ENCODE assay signal across 20 cellular contexts in the genomic region with DNA sequence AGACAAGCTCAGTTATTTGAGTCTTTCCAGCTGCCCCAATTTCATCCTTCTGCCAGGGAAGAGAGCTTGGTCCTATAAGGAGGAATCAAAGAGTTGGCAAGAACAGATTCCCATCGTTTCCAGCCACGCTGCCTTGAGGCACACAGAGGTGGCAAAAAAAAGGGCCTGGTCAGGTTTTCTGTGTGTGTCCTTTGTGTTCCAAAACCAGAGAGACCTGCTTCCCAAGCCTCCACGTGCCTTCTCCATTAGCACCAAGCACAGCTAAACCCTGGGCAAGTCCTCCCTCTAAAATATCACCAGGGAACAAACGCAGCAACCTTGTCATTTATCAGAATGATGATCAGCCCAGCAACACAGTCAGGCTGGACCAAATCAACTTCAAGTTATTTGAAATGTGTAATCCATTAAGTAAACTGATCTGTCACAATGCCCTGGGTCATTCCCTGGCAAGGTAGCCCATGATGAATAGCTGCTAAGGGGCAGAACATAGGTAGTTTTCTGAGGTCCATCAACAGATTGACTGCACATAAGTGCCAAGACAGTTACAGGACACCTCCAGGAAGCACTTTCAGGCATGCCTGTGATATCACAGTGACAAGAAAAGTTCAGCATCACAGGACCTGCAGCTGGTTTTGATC. TPM values are rescaled to one million over a fixed set of nuclear protein-coding genes. Genes with fewer than 3 reads are reported as not detected.
DNase-seq lines count a peak whose midpoint lies in the region; ATAC-seq and TF ChIP-seq lines count a peak whose summit lies in the region.
"Had no signal": no experiment of that assay in that cellular context is flagged by ENCODE, and none has a peak within 500 bp of the region (broad histone marks: within the 10 kb centered on the region; RNA-seq: fewer than 3 reads in every experiment).

No MANE protein-coding gene starts in this region.

- ATAC-seq in esophagus mucosa: peak; percentile 76
- ATAC-seq: Right ventricle myocardium inferior had no signal

- CTCF ChIA-PET in activated naive CD4-positive, alpha-beta T cell treated with anti-CD3 and anti-CD28 coated beads, Interleukin-2, amount 10 ng/mL, durations not matched to agents 7 days and 5 days (lab: Charles Lee): interaction anchor here (0.8 to 1.0 kb wide), 3 partner anchors 13 to 25 kb away, joined by 3 to 4 read pairs (median 3); no protein-coding TSS in a partner anchor
- CTCF ChIA-PET in HEK293T (lab: Yijun Ruan, JAX): interaction anchor here (1.1 kb wide), 1 partner anchor 9 kb away, joined by 4 read pairs; no protein-coding TSS in a partner anchor

- POLR2A ChIA-PET in HEK293T (lab: Yijun Ruan, JAX): interaction anchor here (0.7 kb wide), 1 partner anchor 70 kb away, joined by 3 read pairs; no protein-coding TSS in a partner anchor

- H3K27ac Mint-ChIP-seq in activated naive CD4-positive, alpha-beta T cell treated with anti-CD3 and anti-CD28 coated beads, Interleukin-2, amount 10 ng/mL, durations not matched to agents 7 days and 5 days: no peak overlapping the region
- H3K27ac Mint-ChIP-seq: CD4-positive, alpha-beta memory T cell had no signal

- no peaks in the 10 kb centered on the region for H3K9me3 Mint-ChIP-seq in activated naive CD4-positive, alpha-beta T cell treated with anti-CD3 and anti-CD28 coated beads, Interleukin-2, amount 10 ng/mL, durations not matched to agents 7 days and 5 days
- H3K9me3 Mint-ChIP-seq: CD4-positive, alpha-beta memory T cell had no signal

- H3K36me3 Mint-ChIP-seq in activated naive CD4-positive, alpha-beta T cell treated with anti-CD3 and anti-CD28 coated beads, Interleukin-2, amount 10 ng/mL, durations not matched to agents 7 days and 5 days: no peaks in the 10 kb centered on the region
- H3K36me3 Mint-ChIP-seq: CD4-positive, alpha-beta memory T cell had no signal

- DNase-seq in NCI-H1105 (lab: John Stamatoyannopoulos, UW): peak; percentile 28
- no peak for DNase-seq in NCI-H1105 treated with DMSO at 0.1 percent for 48 hours (lab: John Stamatoyannopoulos, UW)
- DNase-seq in SK-N-DZ (ENCODE audit: low spot score): peak; percentile 20
- peak; percentile 56 for DNase-seq in renal cortical epithelial cell (ENCODE audit: low read depth)
- DNase-seq in activated CD4-positive, CD25-positive, alpha-beta regulatory T cell (lab: John Stamatoyannopoulos, UW): no peak
- no peak for DNase-seq in activated naive CD4-positive, alpha-beta T cell treated with anti-CD3 and anti-CD28 coated beads, Interleukin-2, amount 10 ng/mL, durations not matched to agents 7 days and 5 days
- no peak for DNase-seq in HEK293T (ENCODE audit: extremely low spot score)
- DNase-seq: ACHN; Caco-2; CD4-positive, alpha-beta memory T cell; DMS 273 treated with DMSO at 0.1 percent for 48 hours; DND-41; Kasumi-1; MG63; NCI-H1930; NCI-H526 had no signal

- peaks cover 4% of the 10 kb centered on the region for H3K27me3 Mint-ChIP-seq in activated naive CD4-positive, alpha-beta T cell treated with anti-CD3 and anti-CD28 coated beads, Interleukin-2, amount 10 ng/mL, durations not matched to agents 7 days and 5 days

- H3K4me3 Mint-ChIP-seq in activated naive CD4-positive, alpha-beta T cell treated with anti-CD3 and anti-CD28 coated beads, Interleukin-2, amount 10 ng/mL, durations not matched to agents 7 days and 5 days: no peak overlapping the region
- H3K4me3 Mint-ChIP-seq: CD4-positive, alpha-beta memory T cell had no signal

- H3K4me1 Mint-ChIP-seq in activated naive CD4-positive, alpha-beta T cell treated with anti-CD3 and anti-CD28 coated beads, Interleukin-2, amount 10 ng/mL, durations not matched to agents 7 days and 5 days: no peaks in the 10 kb centered on the region
- H3K4me1 Mint-ChIP-seq: CD4-positive, alpha-beta memory T cell had no signal

TF ChIP-seq in HEK293T, 16 proteins besides CTCF, POLR2A, EP300 and RAD21:
- TF ChIP-seq NFRKB (IDR thresholded peaks at IDR 0.05) (no peak), HDGF (IDR thresholded peaks at IDR 0.05; ENCODE audit: borderline replicate concordance) (no peak), ARNT (IDR thresholded peaks at IDR 0.05) (no peak), LEF1 (IDR thresholded peaks at IDR 0.05; ENCODE audit: borderline replicate concordance) (no peak), L3MBTL2 (conservative IDR thresholded peaks at IDR 0.05) (no peak), ELF4 (IDR thresholded peaks at IDR 0.05) (no peak), BHLHE40 (IDR thresholded peaks at IDR 0.05; ENCODE audit: borderline replicate concordance) (no peak), FOXM1 (IDR thresholded peaks at IDR 0.05; ENCODE audit: borderline replicate concordance) (no peak), CTBP1 (IDR thresholded peaks at IDR 0.05; ENCODE audit: borderline replicate concordance) (no peak), SUZ12 (IDR thresholded peaks at IDR 0.05) (no peak)
TF ChIP-seq in HEK293T: peak in this region for 0.

RNA-seq across cellular contexts. Expression of gene C12orf42, which starts 28.6 kb away (rescaled TPM):
- polyA plus RNA-seq in SK-N-DZ (2014; cell fraction: cytosol; rRNA removed): 0.10 TPM in 1 of 2 replicates, not detected in the other
- polyA plus RNA-seq in SK-N-DZ (2014; cell fraction: nucleus; rRNA removed): 0.12 and 1.5 TPM in 2 replicates
- total RNA-seq in esophagus mucosa: not detected
- total RNA-seq in renal cortical epithelial cell: not detected in 2 replicates
- total RNA-seq: Caco-2, G401, H4, Right ventricle myocardium inferior had no signal

Comparison
In these comparisons a context has a peak if more than half of its experiments do, and no peak if none do; other contexts are left out.
1. DNase-seq: peak in NCI-H1105 (single experiment), SK-N-DZ (single experiment) and renal cortical epithelial cell (single experiment); none in NCI-H1105 treated with DMSO at 0.1 percent for 48 hours (single experiment), activated CD4-positive, CD25-positive, alpha-beta regulatory T cell (0 of 4), activated naive CD4-positive, alpha-beta T cell treated with anti-CD3 and anti-CD28 coated beads, Interleukin-2, amount 10 ng/mL, durations not matched to agents 7 days and 5 days (single experiment) and HEK293T (single experiment).